Comparison of ENCODE assay signal across 1 cellular context in the genomic region with DNA sequence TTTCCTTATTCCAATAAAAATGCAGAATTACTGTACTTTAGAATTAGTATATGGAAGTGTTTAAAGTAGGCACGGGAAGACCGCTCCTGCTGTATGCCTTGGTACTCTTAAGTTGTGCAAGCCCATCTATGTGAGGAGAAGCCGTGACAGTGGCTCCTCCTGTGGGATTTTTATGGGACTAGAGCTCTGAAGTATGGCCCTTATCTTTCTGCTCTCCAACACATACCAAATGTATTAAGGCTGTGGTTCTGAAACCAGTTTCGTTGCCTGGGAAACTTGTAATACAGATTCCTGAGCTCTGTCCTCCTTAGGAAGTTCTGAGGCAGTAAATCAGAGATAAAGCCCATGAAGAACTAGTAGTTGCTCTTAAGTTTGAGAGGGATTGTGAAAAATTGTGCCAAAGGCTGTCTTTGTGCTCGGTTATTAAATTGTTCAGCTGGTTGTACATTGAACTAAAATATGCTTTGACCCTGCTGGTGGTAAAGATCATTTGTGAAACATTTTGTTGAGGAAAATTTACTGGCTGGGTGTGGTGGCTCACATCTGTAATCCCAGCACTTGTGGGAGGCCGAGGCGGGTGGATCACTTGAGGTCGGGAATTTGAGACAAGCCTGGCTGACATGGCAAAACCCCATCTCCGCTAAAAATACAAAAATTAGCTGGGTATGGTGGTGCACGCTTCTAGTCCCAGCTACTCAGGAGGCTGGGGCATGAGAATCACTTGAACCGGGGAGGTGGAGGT.
TF ChIP-seq lines count a peak whose summit lies in the region.

No MANE protein-coding gene starts in this region.

TF ChIP-seq in SK-N-SH, 30 proteins besides CTCF, POLR2A, EP300 and RAD21 (continued from another document):
- TF ChIP-seq, protein P1, sequence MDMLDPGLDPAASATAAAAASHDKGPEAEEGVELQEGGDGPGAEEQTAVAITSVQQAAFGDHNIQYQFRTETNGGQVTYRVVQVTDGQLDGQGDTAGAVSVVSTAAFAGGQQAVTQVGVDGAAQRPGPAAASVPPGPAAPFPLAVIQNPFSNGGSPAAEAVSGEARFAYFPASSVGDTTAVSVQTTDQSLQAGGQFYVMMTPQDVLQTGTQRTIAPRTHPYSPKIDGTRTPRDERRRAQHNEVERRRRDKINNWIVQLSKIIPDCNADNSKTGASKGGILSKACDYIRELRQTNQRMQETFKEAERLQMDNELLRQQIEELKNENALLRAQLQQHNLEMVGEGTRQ (IDR thresholded peaks at IDR 0.05; ENCODE audit: borderline replicate concordance, low read depth, low read length), result no peak
- TF ChIP-seq RFX5 (IDR thresholded peaks at IDR 0.05; ENCODE audit: low read length) (no peak), MXI1 (IDR thresholded peaks at IDR 0.05; ENCODE audit: low read depth, low read length) (no peak), FOXJ3 (CRISPR knock-in tag; IDR thresholded peaks at IDR 0.05) (no peak), ELF1 (IDR thresholded peaks at IDR 0.05) (no peak)
- TF ChIP-seq, protein P2, sequence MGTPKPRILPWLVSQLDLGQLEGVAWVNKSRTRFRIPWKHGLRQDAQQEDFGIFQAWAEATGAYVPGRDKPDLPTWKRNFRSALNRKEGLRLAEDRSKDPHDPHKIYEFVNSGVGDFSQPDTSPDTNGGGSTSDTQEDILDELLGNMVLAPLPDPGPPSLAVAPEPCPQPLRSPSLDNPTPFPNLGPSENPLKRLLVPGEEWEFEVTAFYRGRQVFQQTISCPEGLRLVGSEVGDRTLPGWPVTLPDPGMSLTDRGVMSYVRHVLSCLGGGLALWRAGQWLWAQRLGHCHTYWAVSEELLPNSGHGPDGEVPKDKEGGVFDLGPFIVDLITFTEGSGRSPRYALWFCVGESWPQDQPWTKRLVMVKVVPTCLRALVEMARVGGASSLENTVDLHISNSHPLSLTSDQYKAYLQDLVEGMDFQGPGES (IDR thresholded peaks at IDR 0.05; ENCODE audit: low read depth, low read length), result no peak
- TF ChIP-seq, protein P3, sequence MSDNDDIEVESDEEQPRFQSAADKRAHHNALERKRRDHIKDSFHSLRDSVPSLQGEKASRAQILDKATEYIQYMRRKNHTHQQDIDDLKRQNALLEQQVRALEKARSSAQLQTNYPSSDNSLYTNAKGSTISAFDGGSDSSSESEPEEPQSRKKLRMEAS (IDR thresholded peaks at IDR 0.05; ENCODE audit: low read depth), result no peak
- TF ChIP-seq, protein P4, sequence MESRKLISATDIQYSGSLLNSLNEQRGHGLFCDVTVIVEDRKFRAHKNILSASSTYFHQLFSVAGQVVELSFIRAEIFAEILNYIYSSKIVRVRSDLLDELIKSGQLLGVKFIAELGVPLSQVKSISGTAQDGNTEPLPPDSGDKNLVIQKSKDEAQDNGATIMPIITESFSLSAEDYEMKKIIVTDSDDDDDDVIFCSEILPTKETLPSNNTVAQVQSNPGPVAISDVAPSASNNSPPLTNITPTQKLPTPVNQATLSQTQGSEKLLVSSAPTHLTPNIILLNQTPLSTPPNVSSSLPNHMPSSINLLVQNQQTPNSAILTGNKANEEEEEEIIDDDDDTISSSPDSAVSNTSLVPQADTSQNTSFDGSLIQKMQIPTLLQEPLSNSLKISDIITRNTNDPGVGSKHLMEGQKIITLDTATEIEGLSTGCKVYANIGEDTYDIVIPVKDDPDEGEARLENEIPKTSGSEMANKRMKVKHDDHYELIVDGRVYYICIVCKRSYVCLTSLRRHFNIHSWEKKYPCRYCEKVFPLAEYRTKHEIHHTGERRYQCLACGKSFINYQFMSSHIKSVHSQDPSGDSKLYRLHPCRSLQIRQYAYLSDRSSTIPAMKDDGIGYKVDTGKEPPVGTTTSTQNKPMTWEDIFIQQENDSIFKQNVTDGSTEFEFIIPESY (IDR thresholded peaks at IDR 0.05; ENCODE audit: borderline replicate concordance, low read depth), result no peak
- TF ChIP-seq, protein P5, sequence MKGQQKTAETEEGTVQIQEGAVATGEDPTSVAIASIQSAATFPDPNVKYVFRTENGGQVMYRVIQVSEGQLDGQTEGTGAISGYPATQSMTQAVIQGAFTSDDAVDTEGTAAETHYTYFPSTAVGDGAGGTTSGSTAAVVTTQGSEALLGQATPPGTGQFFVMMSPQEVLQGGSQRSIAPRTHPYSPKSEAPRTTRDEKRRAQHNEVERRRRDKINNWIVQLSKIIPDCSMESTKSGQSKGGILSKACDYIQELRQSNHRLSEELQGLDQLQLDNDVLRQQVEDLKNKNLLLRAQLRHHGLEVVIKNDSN (IDR thresholded peaks at IDR 0.05; ENCODE audit: borderline replicate concordance, low read depth), result no peak
